Comparison of ENCODE assay signal across 9 cellular contexts in genomic region chr19:3708207-3708931, GRCh38.
A peak's percentile ranks its signal among the peaks of the same experiment; 100 is the strongest.
DNase-seq lines count a peak whose midpoint lies in the region; ATAC-seq and TF ChIP-seq lines count a peak whose summit lies in the region.
"Had no signal": no experiment of that assay in that cellular context is flagged by ENCODE, and none has a peak within 500 bp of the region (broad histone marks: within the 10 kb centered on the region; RNA-seq: fewer than 3 reads in every experiment).

Gene TJP3 (plus strand): TSS chr19:3708384. CDS start chr19:3728433, 20,049 bp downstream.

- H4K20me1 ChIP-seq in MM.1S (ENCODE audit: insufficient read depth, low read length): no peaks in the 10 kb centered on the region

- peak; percentile 23; the same call in 1 of the 2 replicates for TF ChIP-seq CTCF in MM.1S (IDR thresholded peaks at IDR 0.05; ENCODE audit: low read length)
- TF ChIP-seq CTCF in parathyroid adenoma (IDR thresholded peaks at IDR 0.05): no peak

- H2AFZ ChIP-seq in MM.1S (ENCODE audit: low read length) (peak within 1 kb of the TSS; percentile 25), parathyroid adenoma (peak within 1 kb of the TSS; percentile 79)

- in situ Hi-C loops in ACHN (cut with HindIII; ENCODE audit: low pct_ligation_motif_present, low pct_unique_long_range_greater_than_20kb, low sequenced_read_pairs): no loop called here

- peaks cover 47% of the 10 kb centered on the region for H3K27me3 ChIP-seq in MM.1S (replicated peaks; ENCODE audit: insufficient read depth, low read length)
- H3K27me3 ChIP-seq in duodenal mucosa (ENCODE audit: control insufficient read depth in 1 of 2, insufficient read depth in 2 of 2, low read length in 2 of 2): no peaks in the 10 kb centered on the region
- no peaks in the 10 kb centered on the region for H3K27me3 ChIP-seq in parathyroid adenoma (ENCODE audit: control insufficient read depth, insufficient read depth, low read length)

- H3K4me2 ChIP-seq in MM.1S (ENCODE audit: low read depth, low read length) (peak within 1 kb of the TSS; percentile 83), parathyroid adenoma (ENCODE audit: low read length) (peak within 1 kb of the TSS; percentile 71)

- H3K4me1 ChIP-seq in MM.1S (ENCODE audit: low read length) (peaks cover 20% of the 10 kb centered on the region), duodenal mucosa (ENCODE audit: control insufficient read depth in 1 of 2, insufficient read depth in 2 of 2, low read length in 2 of 2) (peaks cover 12 to 18% of the 10 kb centered on the region in 2 donors), parathyroid adenoma (peaks cover 10% of the 10 kb centered on the region)

- H3K79me2 ChIP-seq in MM.1S (ENCODE audit: low read length) (no peaks in the 10 kb centered on the region), parathyroid adenoma (no peaks in the 10 kb centered on the region)

- H3K36me3 ChIP-seq in MM.1S (replicated peaks; ENCODE audit: insufficient read depth, low read length) (no peaks in the 10 kb centered on the region), duodenal mucosa (ENCODE audit: control insufficient read depth in 1 of 2, insufficient read depth in 2 of 2, low read length in 2 of 2) (no peaks in the 10 kb centered on the region), parathyroid adenoma (ENCODE audit: control insufficient read depth, insufficient read depth, low read length) (no peaks in the 10 kb centered on the region)
- H3K36me3 ChIP-seq: thoracic aorta had no signal

- H3K27ac ChIP-seq in MM.1S (ENCODE audit: low read length): peak within 1 kb of the TSS; percentile 29; the same call in 1 of the 2 replicates
- peak within 1 kb of the TSS; percentile 83 for H3K27ac ChIP-seq in duodenal mucosa (ENCODE audit: low read depth, low read length)
- peak within 1 kb of the TSS; percentile 42 for H3K27ac ChIP-seq in parathyroid adenoma
- H3K27ac ChIP-seq: thoracic aorta had no signal

- H3K9ac ChIP-seq in MM.1S (ENCODE audit: low read length): no peak within 1 kb of the TSS
- peak within 1 kb of the TSS; percentile 80 to 87 for H3K9ac ChIP-seq in duodenal mucosa (ENCODE audit: low read depth in 1 of 2, low read length in 2 of 2)
- H3K9ac ChIP-seq in parathyroid adenoma: no peak within 1 kb of the TSS

- H3K4me3 ChIP-seq in MM.1S (ENCODE audit: low read length): peak within 1 kb of the TSS; percentile 42
- H3K4me3 ChIP-seq in duodenal mucosa (ENCODE audit: low read depth in 1 of 2, low read length in 2 of 2): peak within 1 kb of the TSS; percentile 82 to 84
- H3K4me3 ChIP-seq in parathyroid adenoma (ENCODE audit: low read depth, low read length): peak within 1 kb of the TSS; percentile 48
- H3K4me3 ChIP-seq: thoracic aorta had no signal

- no peaks in the 10 kb centered on the region for H3K9me3 ChIP-seq in MM.1S (replicated peaks; ENCODE audit: insufficient read depth, low read length)
- no peaks in the 10 kb centered on the region for H3K9me3 ChIP-seq in duodenal mucosa (ENCODE audit: control insufficient read depth in 1 of 2, low read length in 2 of 2)
- H3K9me3 ChIP-seq in parathyroid adenoma (ENCODE audit: control insufficient read depth, low read length): no peaks in the 10 kb centered on the region
- H3K9me3 ChIP-seq: thoracic aorta had no signal

- no peaks in the 10 kb centered on the region for H3K9me2 ChIP-seq in MM.1S (replicated peaks; ENCODE audit: insufficient read depth, low read length)

- DNase-seq in DMS53 treated with DMSO at 0.1 percent for 48 hours (lab: John Stamatoyannopoulos, UW; ENCODE audit: unreplicated experiment): peak; percentile 40
- peak; percentile 58 for DNase-seq in MM.1S
- no peak for DNase-seq in activated effector memory CD4-positive, alpha-beta T cell treated with anti-CD3 and anti-CD28 coated beads, Interleukin-2, amount 50 U/mL, for 16 hours
- DNase-seq in kidney glomerular epithelial cell (lab: John Stamatoyannopoulos, UW): no peak
- DNase-seq in ACHN: no peak

- ATAC-seq in GM19455 (IDR thresholded peaks at IDR 0.05; ENCODE audit: unreplicated experiment): no peak

- H3F3A ChIP-seq in MM.1S (ENCODE audit: insufficient read depth, low read length): peaks cover 9% of the 10 kb centered on the region; the same call in 1 of the 2 replicates

Comparison
In these comparisons a context has a peak if more than half of its experiments do, and no peak if none do; other contexts are left out.
1. DNase-seq: peak in DMS53 treated with DMSO at 0.1 percent for 48 hours (single experiment) and MM.1S (single experiment); none in activated effector memory CD4-positive, alpha-beta T cell treated with anti-CD3 and anti-CD28 coated beads, Interleukin-2, amount 50 U/mL, for 16 hours (single experiment), kidney glomerular epithelial cell (single experiment) and ACHN (single experiment).
2. H3K27ac ChIP-seq: peak in every context shown above with its lines; median percentile 83 in duodenal mucosa; 42 in parathyroid adenoma; 29 in MM.1S.
3. H3K9ac ChIP-seq: peak in duodenal mucosa (2 of 2); none in MM.1S (single experiment) and parathyroid adenoma (single experiment).
4. Peak in every context shown above with its lines, with median percentiles within 50 percentile points of each other: H3K4me3 ChIP-seq.